In the genomic region with DNA sequence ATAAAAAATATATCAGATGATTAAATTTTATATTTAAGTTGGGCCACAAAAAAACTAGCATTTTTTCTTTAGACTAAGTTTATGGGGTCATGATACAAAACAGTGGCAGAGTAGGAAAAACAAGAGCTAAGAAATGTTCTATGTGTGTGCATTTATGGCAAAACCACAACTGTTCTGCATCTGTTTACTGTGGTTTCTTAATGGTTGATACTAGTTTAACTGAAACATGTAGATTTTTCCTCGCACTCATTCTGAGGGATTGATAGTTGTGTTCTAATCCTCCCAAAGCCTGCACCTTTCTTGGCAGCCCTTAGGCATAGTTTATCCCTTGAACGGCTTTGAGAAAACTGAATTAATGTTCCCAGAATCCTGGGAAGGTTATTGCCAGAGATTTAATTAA, we compare ENCODE assay signal across 22 cellular contexts.
DNase-seq lines count a peak whose midpoint lies in the region; ATAC-seq and TF ChIP-seq lines count a peak whose summit lies in the region.
"Had no signal": no experiment of that assay in that cellular context is flagged by ENCODE, and none has a peak within 500 bp of the region (broad histone marks: within the 10 kb centered on the region; RNA-seq: fewer than 3 reads in every experiment).

No MANE protein-coding gene starts in this region.

- no peak overlapping the region for H3K18ac ChIP-seq in mesenchymal stem cell (ENCODE audit: low read depth in 1 of 2, low read length in 2 of 2)

- H4K20me1 ChIP-seq in BLaER1: no peaks in the 10 kb centered on the region

- H3K36me3 ChIP-seq in BLaER1: no peaks in the 10 kb centered on the region
- no peaks in the 10 kb centered on the region for H3K36me3 ChIP-seq in mesenchymal stem cell (ENCODE audit: control insufficient read depth in 1 of 2, insufficient read depth in 2 of 2, low read depth in 1 of 2, low read length in 2 of 2)
- H3K36me3 ChIP-seq in HAP-1 (replicated peaks): no peaks in the 10 kb centered on the region

- no peak overlapping the region for H3K23ac ChIP-seq in mesenchymal stem cell (ENCODE audit: low read length in 2 of 2)

- no peak overlapping the region for H2BK5ac ChIP-seq in mesenchymal stem cell (ENCODE audit: low read depth, low read length, poor library complexity, severe bottlenecking)

- H3K4me1 ChIP-seq in BLaER1: peaks cover 25% of the 10 kb centered on the region
- no peaks in the 10 kb centered on the region for H3K4me1 ChIP-seq in mesenchymal stem cell (ENCODE audit: control insufficient read depth, insufficient read depth, low read depth, low read length)
- no peaks in the 10 kb centered on the region for H3K4me1 ChIP-seq in HAP-1

- no peak overlapping the region for H2BK120ac ChIP-seq in mesenchymal stem cell (ENCODE audit: low read depth, low read length)

- no peaks in the 10 kb centered on the region for H3K27me3 ChIP-seq in BLaER1
- no peaks in the 10 kb centered on the region for H3K27me3 ChIP-seq in mesenchymal stem cell (ENCODE audit: control insufficient read depth in 1 of 2, insufficient read depth in 1 of 2, low read length in 2 of 2)
- no peaks in the 10 kb centered on the region for H3K27me3 ChIP-seq in HAP-1 (ENCODE audit: low read depth)

- no peak for TF ChIP-seq CTCF in VCaP (conservative IDR thresholded peaks at IDR 0.05)

- H3K4ac ChIP-seq in mesenchymal stem cell (ENCODE audit: low read depth in 1 of 2, low read length in 2 of 2): no peak overlapping the region

- no peak overlapping the region for H2BK12ac ChIP-seq in mesenchymal stem cell (ENCODE audit: low read length in 2 of 2)

- H3K9me3 ChIP-seq in BLaER1 (0 out of 2 replicates have a peak, but pooled peaks cover 5% of the 10 kb centered on the region), mesenchymal stem cell (ENCODE audit: control insufficient read depth, low read length) (no peaks in the 10 kb centered on the region), HAP-1 (no peaks in the 10 kb centered on the region; the same call in 1 of the 2 replicates)

- H2AFZ ChIP-seq in mesenchymal stem cell (ENCODE audit: low read depth, low read length): no peak overlapping the region

- in situ Hi-C loops in HAP-1 (cut with MboI; ENCODE audit: low sequenced_read_pairs) (no loop called here), KBM-7 (cut with MboI; ENCODE audit: low pct_unique_long_range_greater_than_20kb, low sequenced_read_pairs) (no loop called here)

- WGBS in mesenchymal stem cell: 88% methylated on average over 2 of the region's 2 CpGs

- no peak overlapping the region for H4K8ac ChIP-seq in mesenchymal stem cell (ENCODE audit: low read length)

- H3K9ac ChIP-seq in BLaER1 (no peak overlapping the region), mesenchymal stem cell (ENCODE audit: low read length) (no peak overlapping the region)

- H3K14ac ChIP-seq in mesenchymal stem cell (ENCODE audit: low read length in 2 of 2): no peak overlapping the region

- H2BK15ac ChIP-seq in mesenchymal stem cell (ENCODE audit: low read depth, poor library complexity, severe bottlenecking): no peak overlapping the region

- H4K91ac ChIP-seq in mesenchymal stem cell (ENCODE audit: low read length): no peak overlapping the region

- peak overlapping the region; percentile 56; the same call in 1 of the 2 replicates for H3K27ac ChIP-seq in BLaER1
- H3K27ac ChIP-seq in VCaP: peak overlapping the region; percentile 50; the same call in 1 of the 2 replicates
- H3K27ac ChIP-seq in mesenchymal stem cell (ENCODE audit: low read length, poor library complexity, severe bottlenecking): no peak overlapping the region
- H3K27ac ChIP-seq: HL-60, SK-N-MC had no signal

- no peak overlapping the region for H2AK5ac ChIP-seq in mesenchymal stem cell (ENCODE audit: low read length, severe bottlenecking)

- ATAC-seq in HG02885 (IDR thresholded peaks at IDR 0.05; ENCODE audit: poor library complexity, unreplicated experiment) (peak; percentile 44), GM18858 (IDR thresholded peaks at IDR 0.05; ENCODE audit: unreplicated experiment) (no peak)
- ATAC-seq: CD8-positive, alpha-beta T cell had no signal

- H3K79me1 ChIP-seq in mesenchymal stem cell (replicated peaks; ENCODE audit: low read length, poor library complexity, severe bottlenecking): no peaks in the 10 kb centered on the region

- DNase-seq in mesenchymal stem cell (peak; percentile 10), hypothalamus (lab: John Stamatoyannopoulos, UW) (no peak), HAP-1 (ENCODE audit: low spot score in 2 of 2) (no peak), KBM-7 (no peak)
- DNase-seq: CD8-positive, alpha-beta T cell; HFFc6; IMR-90; Kasumi-1; MM.1S; NCI-H1092; NCI-H146; NCI-H2081; NCI-H2171 treated with DMSO at 0.1 percent for 48 hours; NCI-H446; NCI-H526 treated with DMSO at 0.1 percent for 48 hours; SHP77 had no signal

- peak overlapping the region; percentile 58 for H3K4me2 ChIP-seq in BLaER1
- no peak overlapping the region for H3K4me2 ChIP-seq in mesenchymal stem cell (ENCODE audit: low read length, poor library complexity, severe bottlenecking)

- H3K4me3 ChIP-seq in BLaER1: no peak overlapping the region
- H3K4me3 ChIP-seq in mesenchymal stem cell (ENCODE audit: insufficient read depth in 1 of 2, low read depth in 1 of 2, low read length in 2 of 2): no peak overlapping the region
- H3K4me3 ChIP-seq in HAP-1: no peak overlapping the region
- H3K4me3 ChIP-seq: SK-N-MC had no signal
